8 cellular contexts compared by ENCODE assay signal in genomic region chr11:74949748-74950127, GRCh38. TPM values are rescaled to one million over a fixed set of nuclear protein-coding genes. Genes with fewer than 3 reads are reported as not detected.
A peak's percentile ranks its signal among the peaks of the same experiment; 100 is the strongest.
DNase-seq lines count a peak whose midpoint lies in the region; ATAC-seq lines count a peak whose summit lies in the region.

No MANE protein-coding gene starts in this region.

- H3K27ac Mint-ChIP-seq in activated naive CD8-positive, alpha-beta T cell: peak overlapping the region; percentile 93

- peak overlapping the region; percentile 79 for H3K27ac ChIP-seq in substantia nigra (ENCODE audit: low read depth, low read length, poor library complexity, severe bottlenecking)

- ATAC-seq in activated T-cell treated with anti-CD3 and anti-CD28 coated beads, Interleukin-2, amount 50 U/mL, for 4 hours: no peak

- DNase-seq in activated T-cell treated with anti-CD3 and anti-CD28 coated beads, Interleukin-2, amount 50 U/mL, for 4 hours: no peak
- no peak for DNase-seq in activated T-cell treated with anti-CD3 and anti-CD28 coated beads for 4 hours
- peak; percentile 25 for DNase-seq in iPS-NIHi7 (ENCODE audit: extremely low spot score)
- DNase-seq in substantia nigra (lab: John Stamatoyannopoulos, UW): no peak
- DNase-seq in NCI-H1436 treated with DMSO at 0.1 percent for 48 hours (lab: John Stamatoyannopoulos, UW): no peak
- no peak for DNase-seq in ecto neural progenitor cell (ENCODE audit: low spot score)
- no peak for DNase-seq in NCI-H2081 (lab: John Stamatoyannopoulos, UW)

- H3K36me3 Mint-ChIP-seq in activated T-cell treated with anti-CD3 and anti-CD28 coated beads, Interleukin-2, amount 50 U/mL, for 4 hours (ENCODE audit: insufficient read depth): peaks cover 14% of the 10 kb centered on the region
- H3K36me3 Mint-ChIP-seq in activated naive CD8-positive, alpha-beta T cell: peaks cover 10% of the 10 kb centered on the region

- H3K9me3 Mint-ChIP-seq in activated T-cell treated with anti-CD3 and anti-CD28 coated beads, Interleukin-2, amount 50 U/mL, for 4 hours: no peaks in the 10 kb centered on the region
- no peaks in the 10 kb centered on the region for H3K9me3 Mint-ChIP-seq in activated naive CD8-positive, alpha-beta T cell (ENCODE audit: low read depth)

- peaks cover 46% of the 10 kb centered on the region for H3K4me1 Mint-ChIP-seq in activated T-cell treated with anti-CD3 and anti-CD28 coated beads, Interleukin-2, amount 50 U/mL, for 4 hours (ENCODE audit: low read depth)
- peaks cover 57% of the 10 kb centered on the region for H3K4me1 Mint-ChIP-seq in activated naive CD8-positive, alpha-beta T cell (ENCODE audit: low read depth)

- peak overlapping the region; percentile 94 for H3K4me3 Mint-ChIP-seq in activated T-cell treated with anti-CD3 and anti-CD28 coated beads, Interleukin-2, amount 50 U/mL, for 4 hours
- peak overlapping the region; percentile 99 for H3K4me3 Mint-ChIP-seq in activated naive CD8-positive, alpha-beta T cell

- H3K27me3 Mint-ChIP-seq in activated T-cell treated with anti-CD3 and anti-CD28 coated beads, Interleukin-2, amount 50 U/mL, for 4 hours (ENCODE audit: low read depth): no peaks in the 10 kb centered on the region
- H3K27me3 Mint-ChIP-seq in activated naive CD8-positive, alpha-beta T cell: no peaks in the 10 kb centered on the region

RNA-seq across cellular contexts. Expression of gene SPCS2, which starts 0.7 kb away (rescaled TPM):
- total RNA-seq in activated T-cell treated with anti-CD3 and anti-CD28 coated beads, Interleukin-2, amount 50 U/mL, for 4 hours: 100 to 1,000 TPM; 128 to 142 (median 132) TPM

RNA-seq across cellular contexts. Expression of gene XRRA1, which starts 0.8 kb away (rescaled TPM):
- total RNA-seq in activated T-cell treated with anti-CD3 and anti-CD28 coated beads, Interleukin-2, amount 50 U/mL, for 4 hours: 1 to 10 TPM; 6.5 to 8.6 (median 7.1) TPM

RNA-seq across cellular contexts. Expression of gene NEU3, which starts 39.0 kb away (rescaled TPM):
- total RNA-seq in activated T-cell treated with anti-CD3 and anti-CD28 coated beads, Interleukin-2, amount 50 U/mL, for 4 hours: 10 to 100 TPM; 11.7 to 13.4 (median 11.8) TPM
